Comparison of ENCODE assay signal across 26 cellular contexts in genomic region chr2:75484840-75485239, GRCh38.
"Had no signal": no experiment of that assay in that cellular context is flagged by ENCODE, and none has a peak within 500 bp of the region (broad histone marks: within the 10 kb centered on the region; RNA-seq: fewer than 3 reads in every experiment).

No MANE protein-coding gene starts in this region.

- ATAC-seq: Panc1, Right ventricle myocardium inferior, SK-N-SH treated with all-trans-retinoic acid at 6 μM for 48 hours, T-cell had no signal

- DNase-seq: Kasumi-1, MG63, NCI-H1092, NCI-H1105, NCI-H1417 treated with DMSO at 0.1 percent for 48 hours, NCI-H1436 treated with DMSO at 0.1 percent for 48 hours, NCI-H1694 treated with DMSO at 0.1 percent for 48 hours, NCI-H187 treated with DMSO at 0.1 percent for 48 hours, NCI-H2029, NCI-H2081, NCI-H2171 treated with DMSO at 0.1 percent for 48 hours, NCI-H2227 treated with DMSO at 0.1 percent for 48 hours, NCI-H345, NCI-H446, NCI-H510A treated with DMSO at 0.1 percent for 48 hours, NCI-H524 treated with DMSO at 0.1 percent for 48 hours, NCI-H526 treated with DMSO at 0.1 percent for 48 hours, NCI-H774, PC-9, SHP77, SIG-M5, SJCRH30, T-cell had no signal
